ENCODE assay signal across 8 cellular contexts in genomic region chr9:129737479-129738269, GRCh38. TPM values are rescaled to one million over a fixed set of nuclear protein-coding genes. Genes with fewer than 3 reads are reported as not detected.
A peak's percentile ranks its signal among the peaks of the same experiment; 100 is the strongest.
DNase-seq lines count a peak whose midpoint lies in the region; ATAC-seq and TF ChIP-seq lines count a peak whose summit lies in the region.

No MANE protein-coding gene starts in this region.

- peak overlapping the region; percentile 90 for H2AFZ ChIP-seq in SK-N-SH (ENCODE audit: low read depth)

- peak overlapping the region; percentile 85; the same call in 1 of the 2 replicates for H3K4me2 ChIP-seq in SK-N-SH

- H3K36me3 Mint-ChIP-seq in activated naive CD4-positive, alpha-beta T cell treated with anti-CD3 and anti-CD28 coated beads, Interleukin-2, amount 10 ng/mL, durations not matched to agents 7 days and 5 days = no peaks in the 10 kb centered on the region
- no peaks in the 10 kb centered on the region for H3K36me3 Mint-ChIP-seq in osteocyte (ENCODE audit: unreplicated experiment)

- no peaks in the 10 kb centered on the region for H4K20me1 ChIP-seq in SK-N-SH (ENCODE audit: insufficient read depth)

- H3K27me3 ChIP-seq in SK-N-SH (ENCODE audit: insufficient read depth) (no peaks in the 10 kb centered on the region), thymus (ENCODE audit: control insufficient read depth, insufficient read depth) (no peaks in the 10 kb centered on the region)

- H3K36me3 ChIP-seq in SK-N-SH (replicated peaks in 1 of 2; ENCODE audit: control insufficient read depth in 1 of 2, insufficient read depth in 2 of 2, low read length in 1 of 2) (no peaks in the 10 kb centered on the region), thymus (ENCODE audit: control insufficient read depth, insufficient read depth) (no peaks in the 10 kb centered on the region)

- no peaks in the 10 kb centered on the region for H3F3A ChIP-seq in SK-N-SH (replicated peaks; ENCODE audit: insufficient read depth)

- peak; percentile 97 for TF ChIP-seq CTCF in C4-2B (conservative IDR thresholded peaks at IDR 0.05)
- TF ChIP-seq CTCF in SK-N-SH (IDR thresholded peaks at IDR 0.05) = peak; percentile 92
- peak; percentile 97 for TF ChIP-seq CTCF in osteocyte (IDR thresholded peaks at IDR 0.05)

- ATAC-seq in GM19467 (IDR thresholded peaks at IDR 0.05; ENCODE audit: unreplicated experiment) = peak; percentile 68

- H3K27me3 Mint-ChIP-seq in activated naive CD4-positive, alpha-beta T cell treated with anti-CD3 and anti-CD28 coated beads, Interleukin-2, amount 10 ng/mL, durations not matched to agents 7 days and 5 days = peaks cover 44% of the 10 kb centered on the region
- H3K27me3 Mint-ChIP-seq in osteocyte (ENCODE audit: unreplicated experiment) = no peaks in the 10 kb centered on the region

- H3K27ac ChIP-seq in C4-2B (peak overlapping the region; percentile 42), SK-N-SH (ENCODE audit: low read depth in 2 of 2, low read length in 1 of 2) (no peak overlapping the region), thymus (ENCODE audit: low read depth) (peak overlapping the region; percentile 15)

- TF ChIP-seq EP300 in SK-N-SH (IDR thresholded peaks at IDR 0.05; ENCODE audit: borderline replicate concordance in 1 of 2, low read depth in 1 of 2, low read length in 1 of 2) = no peak

- peak; percentile 79 for TF ChIP-seq RAD21 in SK-N-SH (IDR thresholded peaks at IDR 0.05; ENCODE audit: low read length)

- POLR2A ChIA-PET in SK-N-SH (lab: Yijun Ruan, JAX) = interaction anchor here (0.6 to 1.2 kb wide), 3 partner anchors 35 to 97 kb away, joined by 3 to 5 read pairs (median 4); no protein-coding TSS in a partner anchor

- peaks cover 16% of the 10 kb centered on the region for H3K4me1 Mint-ChIP-seq in activated naive CD4-positive, alpha-beta T cell treated with anti-CD3 and anti-CD28 coated beads, Interleukin-2, amount 10 ng/mL, durations not matched to agents 7 days and 5 days
- H3K4me1 Mint-ChIP-seq in osteocyte (ENCODE audit: unreplicated experiment) = peaks cover 5% of the 10 kb centered on the region

- no peaks in the 10 kb centered on the region for H3K79me2 ChIP-seq in SK-N-SH (ENCODE audit: insufficient read depth)

- H3K9me3 ChIP-seq in SK-N-SH (no peaks in the 10 kb centered on the region), thymus (ENCODE audit: control insufficient read depth) (no peaks in the 10 kb centered on the region)

- peak; percentile 67 for DNase-seq in M059J (ENCODE audit: low read depth)
- peak; percentile 94 for DNase-seq in SK-N-SH
- DNase-seq in activated naive CD4-positive, alpha-beta T cell treated with anti-CD3 and anti-CD28 coated beads, Interleukin-2, amount 10 ng/mL, durations not matched to agents 7 days and 5 days = peak; percentile 90
- peak; percentile 62 to 94 (median 84) for DNase-seq in head of caudate nucleus
- DNase-seq in osteocyte (ENCODE audit: extremely low spot score, unreplicated experiment) = peak; percentile 94

- 9% methylated on average over 11 of the region's 46 CpGs for WGBS in SK-N-SH (ENCODE audit: low lambda C conversion rate)
- whole genome bisulfite sequencing in thymus = 6% methylated on average over 46 of the region's 46 CpGs

- no peaks in the 10 kb centered on the region for H3K9me3 Mint-ChIP-seq in activated naive CD4-positive, alpha-beta T cell treated with anti-CD3 and anti-CD28 coated beads, Interleukin-2, amount 10 ng/mL, durations not matched to agents 7 days and 5 days
- H3K9me3 Mint-ChIP-seq in osteocyte (ENCODE audit: unreplicated experiment) = no peaks in the 10 kb centered on the region

- peak overlapping the region; percentile 80 for H3K27ac Mint-ChIP-seq in activated naive CD4-positive, alpha-beta T cell treated with anti-CD3 and anti-CD28 coated beads, Interleukin-2, amount 10 ng/mL, durations not matched to agents 7 days and 5 days
- H3K27ac Mint-ChIP-seq in osteocyte (ENCODE audit: unreplicated experiment) = no peak overlapping the region

- CTCF ChIA-PET in SK-N-SH (lab: Yijun Ruan, JAX) = interaction anchor here (0.6 to 15.1 kb wide), 49 partner anchors 9 to 606 kb away, joined by 3 to 356 read pairs (median 5); partner anchors contain the start of genes ASB6, NTMT1, PTGES and TOR1A
- CTCF ChIA-PET in activated naive CD4-positive, alpha-beta T cell treated with anti-CD3 and anti-CD28 coated beads, Interleukin-2, amount 10 ng/mL, durations not matched to agents 7 days and 5 days (lab: Charles Lee) = interaction anchor here (0.6 to 5.1 kb wide), 22 partner anchors 9 to 164 kb away, joined by 3 to 87 read pairs (median 4); partner anchors contain the start of genes ASB6 and C9orf50

- H3K4me1 ChIP-seq in SK-N-SH (ENCODE audit: control insufficient read depth in 1 of 2, insufficient read depth in 2 of 2, low read depth in 1 of 2, low read length in 1 of 2) (peaks cover 0 to 5% of the 10 kb centered on the region in 2 experiments; a peak in 1 of 4 replicates), thymus (ENCODE audit: control insufficient read depth, insufficient read depth, low read length) (peaks cover 2% of the 10 kb centered on the region)

- peak overlapping the region; percentile 56; the same call in 1 of the 2 replicates for H3K9ac ChIP-seq in SK-N-SH

- H3K4me3 ChIP-seq in SK-N-SH (ENCODE audit: low read depth in 2 of 2, low read length in 1 of 2) (peak overlapping the region; percentile 49 to 70), thymus (ENCODE audit: low read length) (peak overlapping the region; percentile 72)

- peak overlapping the region; percentile 65 for H3K4me3 Mint-ChIP-seq in activated naive CD4-positive, alpha-beta T cell treated with anti-CD3 and anti-CD28 coated beads, Interleukin-2, amount 10 ng/mL, durations not matched to agents 7 days and 5 days
- H3K4me3 Mint-ChIP-seq in osteocyte (ENCODE audit: unreplicated experiment) = peak overlapping the region; percentile 51

- H3K9me2 ChIP-seq in SK-N-SH = no peaks in the 10 kb centered on the region

- intact Hi-C loops in head of caudate nucleus (cut with DNase I) = loop anchor here (5.0 kb wide), 1 partner anchor 45 kb away; no protein-coding TSS in a partner anchor

TF ChIP-seq in SK-N-SH, 30 proteins besides CTCF, POLR2A, EP300 and RAD21:
- TF ChIP-seq USF2 (IDR thresholded peaks at IDR 0.05; ENCODE audit: borderline replicate concordance, low read depth, low read length) = no peak
- TF ChIP-seq SMC3 (IDR thresholded peaks at IDR 0.05; ENCODE audit: low read depth, low read length) = peak; percentile 90
- no peak for TF ChIP-seq JUND (IDR thresholded peaks at IDR 0.05)
- no peak for TF ChIP-seq RFX5 (IDR thresholded peaks at IDR 0.05; ENCODE audit: low read length)
- TF ChIP-seq TAF1 (IDR thresholded peaks at IDR 0.05; ENCODE audit: borderline replicate concordance, low read depth, low read length) = no peak
- TF ChIP-seq GABPA (IDR thresholded peaks at IDR 0.05; ENCODE audit: low read depth) = no peak
- no peak for TF ChIP-seq NFIC (IDR thresholded peaks at IDR 0.05; ENCODE audit: borderline replicate concordance)
- TF ChIP-seq MXI1 (IDR thresholded peaks at IDR 0.05; ENCODE audit: low read depth, low read length) = 0 out of 2 replicates have a peak, but pooled peaks have one; percentile 34
- no peak for TF ChIP-seq TCF12 (IDR thresholded peaks at IDR 0.05)
- TF ChIP-seq NRF1 (IDR thresholded peaks at IDR 0.05; ENCODE audit: low read depth, low read length) = peak; percentile 15; the same call in 1 of the 2 replicates
- peak; percentile 17 for TF ChIP-seq CHD2 (IDR thresholded peaks at IDR 0.05; ENCODE audit: low read length, partially characterized antibody)

RNA-seq across cellular contexts. Expression of gene PTGES, which starts 15.2 kb away (rescaled TPM):
- 0.10 and 1.0 TPM in 2 replicates for total RNA-seq in M059J (2014; rRNA removed; shearing (Covaris generic))
- polyA plus RNA-seq in SK-N-SH (2012; rRNA removed) = 3.2 and 5.2 TPM in 2 replicates
- polyA plus RNA-seq in SK-N-SH (2012; cell fraction: cytosol; rRNA removed) = 3.2 and 4.2 TPM in 2 replicates
- 0.79 and 1.1 TPM in 2 replicates for polyA plus RNA-seq in SK-N-SH (2012; cell fraction: nucleus; rRNA removed)
- total RNA-seq in osteocyte = 0.83 and 0.94 TPM in 2 replicates
- polyA plus RNA-seq in thymus = 7.8 TPM

Comparison
In these comparisons a context has a peak if more than half of its experiments do, and no peak if none do; other contexts are left out.
1. H3K27ac ChIP-seq: peak in C4-2B (single experiment) and thymus (single experiment); none in SK-N-SH (0 of 2).
2. Peak in every context shown above with its lines, with median percentiles within 50 percentile points of each other: CTCF ChIP-seq and DNase-seq.